22 cellular contexts compared by ENCODE assay signal in genomic region chr5:9108156-9108555, GRCh38.
DNase-seq lines count a peak whose midpoint lies in the region; ATAC-seq and TF ChIP-seq lines count a peak whose summit lies in the region.
"Had no signal": no experiment of that assay in that cellular context is flagged by ENCODE, and none has a peak within 500 bp of the region (broad histone marks: within the 10 kb centered on the region; RNA-seq: fewer than 3 reads in every experiment).

No MANE protein-coding gene starts in this region.

- no peak for ATAC-seq in SK-N-SH treated with all-trans-retinoic acid at 6 μM for 48 hours
- ATAC-seq in HG03460 (IDR thresholded peaks at IDR 0.05; ENCODE audit: unreplicated experiment), result no peak
- ATAC-seq in effector memory CD8-positive, alpha-beta T cell (replicated peaks), result no peak
- ATAC-seq: HCT116, PC-3, T-helper 17 cell had no signal

- H3K9ac ChIP-seq in SK-N-SH, result no peak overlapping the region
- no peak overlapping the region for H3K9ac ChIP-seq in endodermal cell (ENCODE audit: extremely low read depth, low read length, poor library complexity, severe bottlenecking)

- no peaks in the 10 kb centered on the region for H3K36me3 Mint-ChIP-seq in effector memory CD8-positive, alpha-beta T cell (ENCODE audit: insufficient read depth)
- peaks cover 30% of the 10 kb centered on the region for H3K36me3 Mint-ChIP-seq in endodermal cell (ENCODE audit: low read depth)

- CTCF ChIA-PET in SK-N-SH (lab: Yijun Ruan, JAX), result interaction anchor here (1.4 kb wide), 1 partner anchor 200 kb away, joined by 3 read pairs; no protein-coding TSS in a partner anchor

- no peaks in the 10 kb centered on the region for H3K9me3 ChIP-seq in SK-N-SH
- no peaks in the 10 kb centered on the region for H3K9me3 ChIP-seq in endodermal cell (ENCODE audit: control insufficient read depth, low read length)
- H3K9me3 ChIP-seq: SJCRH30 had no signal

- H4K20me1 ChIP-seq in SK-N-SH (ENCODE audit: insufficient read depth), result no peaks in the 10 kb centered on the region

- H3F3A ChIP-seq in SK-N-SH (replicated peaks; ENCODE audit: insufficient read depth), result no peaks in the 10 kb centered on the region

- H2AFZ ChIP-seq in SK-N-SH (ENCODE audit: low read depth), result no peak overlapping the region

- DNase-seq in SK-N-SH (peak; percentile 25), NCI-H69 (lab: John Stamatoyannopoulos, UW) (peak; percentile 21), fibroblast of peridontal ligament (ENCODE audit: extremely low read depth) (peak; percentile 36), kidney tubule cell (ENCODE audit: low spot score) (no peak), endodermal cell (no peak)
- no peak for DNase-seq in effector memory CD8-positive, alpha-beta T cell
- DNase-seq: AML-193, DMS 273 treated with DMSO at 0.1 percent for 48 hours, DND-41, GOT3, KG1, MV-4-11, NCI-H187, NCI-H446, NCI-H82, PC-3, SJCRH30, T-helper 17 cell had no signal

- H3K4me1 ChIP-seq in SK-N-SH (ENCODE audit: control insufficient read depth in 1 of 2, insufficient read depth in 2 of 2, low read depth in 1 of 2, low read length in 1 of 2) (no peaks in the 10 kb centered on the region), endodermal cell (ENCODE audit: control insufficient read depth, insufficient read depth, low read length) (no peaks in the 10 kb centered on the region)
- H3K4me1 ChIP-seq: SJCRH30 had no signal

- H3K36me3 ChIP-seq in SK-N-SH (replicated peaks in 1 of 2; ENCODE audit: control insufficient read depth in 1 of 2, insufficient read depth in 2 of 2, low read length in 1 of 2) (peaks cover 0 to 4% of the 10 kb centered on the region in 2 experiments), endodermal cell (ENCODE audit: control insufficient read depth, insufficient read depth, low read length) (peaks cover 54% of the 10 kb centered on the region)
- H3K36me3 ChIP-seq: SJCRH30 had no signal

- no peaks in the 10 kb centered on the region for H3K27me3 ChIP-seq in SK-N-SH (ENCODE audit: insufficient read depth)
- H3K27me3 ChIP-seq in endodermal cell (ENCODE audit: control insufficient read depth, insufficient read depth, low read length, poor library complexity, severe bottlenecking), result no peaks in the 10 kb centered on the region
- H3K27me3 ChIP-seq: SJCRH30 had no signal

- no peak for TF ChIP-seq EP300 in SK-N-SH (IDR thresholded peaks at IDR 0.05; ENCODE audit: borderline replicate concordance in 1 of 2, low read depth in 1 of 2, low read length in 1 of 2)

- POLR2A ChIA-PET in SK-N-SH (lab: Yijun Ruan, JAX), result no interaction called here

- H3K27ac Mint-ChIP-seq in effector memory CD8-positive, alpha-beta T cell, result no peak overlapping the region
- H3K27ac Mint-ChIP-seq in endodermal cell, result no peak overlapping the region
- H3K27ac Mint-ChIP-seq: T-helper 17 cell had no signal

- no peak for TF ChIP-seq RAD21 in SK-N-SH (IDR thresholded peaks at IDR 0.05; ENCODE audit: low read length)

- no peaks in the 10 kb centered on the region for H3K79me2 ChIP-seq in SK-N-SH (ENCODE audit: insufficient read depth)

- 34% methylated on average over 3 of the region's 6 CpGs for WGBS in SK-N-SH (ENCODE audit: low lambda C conversion rate)
- 80 to 94% methylated on average over 2 to 6 of the region's 6 CpGs for WGBS in endodermal cell (ENCODE audit: insufficient coverage in 1 of 2, insufficient read length in 1 of 2), 2 experiments

- peaks cover 8 to 9% of the 10 kb centered on the region in 2 donors for H3K9me3 Mint-ChIP-seq in effector memory CD8-positive, alpha-beta T cell
- no peaks in the 10 kb centered on the region for H3K9me3 Mint-ChIP-seq in endodermal cell

- no peak overlapping the region for H3K4me3 ChIP-seq in SK-N-SH (ENCODE audit: low read depth in 2 of 2, low read length in 1 of 2)
- no peak overlapping the region for H3K4me3 ChIP-seq in endodermal cell (ENCODE audit: low read length)
- H3K4me3 ChIP-seq: SJCRH30 had no signal

- H3K4me3 Mint-ChIP-seq in effector memory CD8-positive, alpha-beta T cell, result no peak overlapping the region
- no peak overlapping the region for H3K4me3 Mint-ChIP-seq in endodermal cell
- H3K4me3 Mint-ChIP-seq: T-helper 17 cell had no signal

- H3K4me1 Mint-ChIP-seq in effector memory CD8-positive, alpha-beta T cell (ENCODE audit: low read depth in 2 of 2), result no peaks in the 10 kb centered on the region
- H3K4me1 Mint-ChIP-seq in endodermal cell, result no peaks in the 10 kb centered on the region
- H3K4me1 Mint-ChIP-seq: T-helper 17 cell had no signal

- H3K27me3 Mint-ChIP-seq in effector memory CD8-positive, alpha-beta T cell, result no peaks in the 10 kb centered on the region
- no peaks in the 10 kb centered on the region for H3K27me3 Mint-ChIP-seq in endodermal cell (ENCODE audit: insufficient read depth)
- H3K27me3 Mint-ChIP-seq: T-helper 17 cell had no signal

- no peak overlapping the region for H3K4me2 ChIP-seq in SK-N-SH

- no peak overlapping the region for H3K27ac ChIP-seq in SK-N-SH (ENCODE audit: low read depth in 2 of 2, low read length in 1 of 2)
- no peak overlapping the region for H3K27ac ChIP-seq in endodermal cell (ENCODE audit: low read depth, low read length)
- H3K27ac ChIP-seq: C4-2B, SJCRH30 had no signal

- TF ChIP-seq CTCF in SK-N-SH (IDR thresholded peaks at IDR 0.05) (no peak), endodermal cell (conservative IDR thresholded peaks at IDR 0.05) (no peak)

- H3K9me2 ChIP-seq in SK-N-SH, result no peaks in the 10 kb centered on the region

TF ChIP-seq in SK-N-SH, 30 proteins besides CTCF, POLR2A, EP300 and RAD21 (continues in another document):
- no peak for TF ChIP-seq TAF1 (IDR thresholded peaks at IDR 0.05; ENCODE audit: borderline replicate concordance, low read depth, low read length)
- TF ChIP-seq GABPA (IDR thresholded peaks at IDR 0.05; ENCODE audit: low read depth), result no peak
- no peak for TF ChIP-seq RFX5 (IDR thresholded peaks at IDR 0.05; ENCODE audit: low read length)
- TF ChIP-seq SIN3A (IDR thresholded peaks at IDR 0.05; ENCODE audit: borderline replicate concordance, low read depth, low read length), result no peak
- no peak for TF ChIP-seq RCOR1 (IDR thresholded peaks at IDR 0.05; ENCODE audit: low read length)
- TF ChIP-seq FOXM1 (IDR thresholded peaks at IDR 0.05; ENCODE audit: low read depth), result no peak
- TF ChIP-seq, protein P1, sequence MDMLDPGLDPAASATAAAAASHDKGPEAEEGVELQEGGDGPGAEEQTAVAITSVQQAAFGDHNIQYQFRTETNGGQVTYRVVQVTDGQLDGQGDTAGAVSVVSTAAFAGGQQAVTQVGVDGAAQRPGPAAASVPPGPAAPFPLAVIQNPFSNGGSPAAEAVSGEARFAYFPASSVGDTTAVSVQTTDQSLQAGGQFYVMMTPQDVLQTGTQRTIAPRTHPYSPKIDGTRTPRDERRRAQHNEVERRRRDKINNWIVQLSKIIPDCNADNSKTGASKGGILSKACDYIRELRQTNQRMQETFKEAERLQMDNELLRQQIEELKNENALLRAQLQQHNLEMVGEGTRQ (IDR thresholded peaks at IDR 0.05; ENCODE audit: borderline replicate concordance, low read depth, low read length), result no peak
- TF ChIP-seq MXI1 (IDR thresholded peaks at IDR 0.05; ENCODE audit: low read depth, low read length), result no peak
- TF ChIP-seq POLR2AphosphoS5 (IDR thresholded peaks at IDR 0.05; ENCODE audit: low read depth, low read length), result no peak
- TF ChIP-seq IRF3 (IDR thresholded peaks at IDR 0.05; ENCODE audit: low read depth, low read length), result no peak
- no peak for TF ChIP-seq NRF1 (IDR thresholded peaks at IDR 0.05; ENCODE audit: low read depth, low read length)

TF ChIP-seq in SK-N-SH treated with all-trans-retinoic acid at 6 μM for 48 hours, 23 proteins besides CTCF, POLR2A, EP300 and RAD21 (continues in another document):
- TF ChIP-seq ZNF8 (CRISPR knock-in tag; IDR thresholded peaks at IDR 0.05) (no peak), CSDC2 (CRISPR knock-in tag; IDR thresholded peaks at IDR 0.05) (no peak), RARB (CRISPR knock-in tag; IDR thresholded peaks at IDR 0.05) (no peak), TOX (CRISPR knock-in tag; IDR thresholded peaks at IDR 0.05; ENCODE audit: borderline replicate concordance) (no peak), OSR1 (CRISPR knock-in tag; IDR thresholded peaks at IDR 0.05) (no peak), ZFP3 (CRISPR knock-in tag; IDR thresholded peaks at IDR 0.05) (no peak)
- TF ChIP-seq, protein P2, sequence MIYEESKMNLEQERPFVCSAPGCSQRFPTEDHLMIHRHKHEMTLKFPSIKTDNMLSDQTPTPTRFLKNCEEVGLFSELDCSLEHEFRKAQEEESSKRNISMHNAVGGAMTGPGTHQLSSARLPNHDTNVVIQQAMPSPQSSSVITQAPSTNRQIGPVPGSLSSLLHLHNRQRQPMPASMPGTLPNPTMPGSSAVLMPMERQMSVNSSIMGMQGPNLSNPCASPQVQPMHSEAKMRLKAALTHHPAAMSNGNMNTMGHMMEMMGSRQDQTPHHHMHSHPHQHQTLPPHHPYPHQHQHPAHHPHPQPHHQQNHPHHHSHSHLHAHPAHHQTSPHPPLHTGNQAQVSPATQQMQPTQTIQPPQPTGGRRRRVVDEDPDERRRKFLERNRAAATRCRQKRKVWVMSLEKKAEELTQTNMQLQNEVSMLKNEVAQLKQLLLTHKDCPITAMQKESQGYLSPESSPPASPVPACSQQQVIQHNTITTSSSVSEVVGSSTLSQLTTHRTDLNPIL (CRISPR knock-in tag; IDR thresholded peaks at IDR 0.05; ENCODE audit: low read depth), result no peak
- TF ChIP-seq, protein P3, sequence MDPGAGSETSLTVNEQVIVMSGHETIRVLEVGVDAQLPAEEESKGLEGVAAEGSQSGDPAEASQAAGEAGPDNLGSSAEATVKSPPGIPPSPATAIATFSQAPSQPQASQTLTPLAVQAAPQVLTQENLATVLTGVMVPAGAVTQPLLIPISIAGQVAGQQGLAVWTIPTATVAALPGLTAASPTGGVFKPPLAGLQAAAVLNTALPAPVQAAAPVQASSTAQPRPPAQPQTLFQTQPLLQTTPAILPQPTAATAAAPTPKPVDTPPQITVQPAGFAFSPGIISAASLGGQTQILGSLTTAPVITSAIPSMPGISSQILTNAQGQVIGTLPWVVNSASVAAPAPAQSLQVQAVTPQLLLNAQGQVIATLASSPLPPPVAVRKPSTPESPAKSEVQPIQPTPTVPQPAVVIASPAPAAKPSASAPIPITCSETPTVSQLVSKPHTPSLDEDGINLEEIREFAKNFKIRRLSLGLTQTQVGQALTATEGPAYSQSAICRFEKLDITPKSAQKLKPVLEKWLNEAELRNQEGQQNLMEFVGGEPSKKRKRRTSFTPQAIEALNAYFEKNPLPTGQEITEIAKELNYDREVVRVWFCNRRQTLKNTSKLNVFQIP (CRISPR knock-in tag; IDR thresholded peaks at IDR 0.05; ENCODE audit: borderline replicate concordance, low read depth), result no peak

Comparison
In these comparisons a context has a peak if more than half of its experiments do, and no peak if none do; other contexts are left out.
1. DNase-seq: peak in SK-N-SH (single experiment), NCI-H69 (single experiment) and fibroblast of peridontal ligament (single experiment); none in kidney tubule cell (single experiment), effector memory CD8-positive, alpha-beta T cell (0 of 3) and endodermal cell (single experiment).